8 cellular contexts compared by ENCODE assay signal in genomic region chr5:73565969-73566547, GRCh38. TPM values are rescaled to one million over a fixed set of nuclear protein-coding genes. Genes with fewer than 3 reads are reported as not detected.
DNase-seq lines count a peak whose midpoint lies in the region; ATAC-seq and TF ChIP-seq lines count a peak whose summit lies in the region.

No MANE protein-coding gene starts in this region.

- no peak for DNase-seq in dorsolateral prefrontal cortex
- DNase-seq in neuronal stem cell (ENCODE audit: low spot score) = no peak
- DNase-seq in inferior parietal cortex (ENCODE audit: extremely low spot score) = no peak
- DNase-seq in NCI-H1092 treated with DMSO at 0.1 percent for 48 hours (lab: John Stamatoyannopoulos, UW) = no peak

- no peak for TF ChIP-seq CTCF in dorsolateral prefrontal cortex (IDR thresholded peaks at IDR 0.05 in 54 of 56, conservative IDR thresholded peaks at IDR 0.05 in 2 of 56; ENCODE audit: low read depth in 1 of 56, partially characterized antibody in 56 of 56)

- peak overlapping the region; percentile 76 for H3K23ac ChIP-seq in neuronal stem cell (ENCODE audit: low read depth, low read length, poor library complexity)

- no peak overlapping the region for H2AK5ac ChIP-seq in neuronal stem cell (ENCODE audit: low read depth, low read length)

- peak overlapping the region; percentile 63 to 99 (median 92) for H3K4me3 ChIP-seq in dorsolateral prefrontal cortex
- peak overlapping the region; percentile 64 to 89 for H3K4me3 ChIP-seq in neuronal stem cell (ENCODE audit: low read length in 2 of 2)

- H3K27me3 ChIP-seq in dorsolateral prefrontal cortex (no peaks in the 10 kb centered on the region), neuronal stem cell (ENCODE audit: control insufficient read depth in 3 of 3, insufficient read depth in 3 of 3, low read depth in 1 of 3, low read length in 3 of 3) (no peaks in the 10 kb centered on the region)

- ATAC-seq in GM19023 (IDR thresholded peaks at IDR 0.05; ENCODE audit: unreplicated experiment) (peak; percentile 37), HG02759 (IDR thresholded peaks at IDR 0.05; ENCODE audit: unreplicated experiment) (no peak), GM19324 (IDR thresholded peaks at IDR 0.05; ENCODE audit: low FRiP score, unreplicated experiment) (no peak)

- intact Hi-C loops in dorsolateral prefrontal cortex (cut with DNase I) = loop anchor here in 1 of 2 donors (10.0 kb wide), 1 partner anchor 1199 kb away; the partner anchor contains the start of genes GFM2 and NSA2

- no peak overlapping the region for H3K14ac ChIP-seq in neuronal stem cell (ENCODE audit: low read length)

- H3K4me1 ChIP-seq in neuronal stem cell (ENCODE audit: control insufficient read depth in 2 of 2, insufficient read depth in 1 of 2, low read depth in 1 of 2, low read length in 2 of 2) = peaks cover 2 to 7% of the 10 kb centered on the region in 2 donors

- no peak overlapping the region for H2BK15ac ChIP-seq in neuronal stem cell (ENCODE audit: low read length)

- peak overlapping the region; percentile 64 for H3K9ac ChIP-seq in neuronal stem cell (ENCODE audit: low read depth, low read length, poor library complexity)

- no peak overlapping the region for H2BK120ac ChIP-seq in neuronal stem cell (ENCODE audit: low read depth, low read length)

- H2BK5ac ChIP-seq in neuronal stem cell (ENCODE audit: low read length) = no peak overlapping the region

- no peaks in the 10 kb centered on the region for H3K9me3 ChIP-seq in KOPT-K1 (ENCODE audit: insufficient read depth, low read length, poor library complexity, severe bottlenecking)
- H3K9me3 ChIP-seq in neuronal stem cell (replicated peaks in 1 of 2; ENCODE audit: control insufficient read depth in 2 of 2, insufficient read depth in 1 of 2, low read depth in 1 of 2, low read length in 2 of 2) = no peaks in the 10 kb centered on the region

- H3K36me3 ChIP-seq in KOPT-K1 (ENCODE audit: insufficient read depth, low read length) (peaks cover 36% of the 10 kb centered on the region), neuronal stem cell (replicated peaks in 1 of 2; ENCODE audit: control insufficient read depth in 2 of 2, insufficient read depth in 2 of 2, low read length in 2 of 2) (peaks cover 6 to 53% of the 10 kb centered on the region in 2 donors)

- H3K79me1 ChIP-seq in neuronal stem cell (ENCODE audit: low read depth, low read length) = no peaks in the 10 kb centered on the region

- H2AFZ ChIP-seq in neuronal stem cell (ENCODE audit: low read length) = peak overlapping the region; percentile 84

- no CpG with 5 or more reads among the region's 8 CpGs for WGBS in neuronal stem cell (ENCODE audit: extremely low coverage in 2 of 2, insufficient read length in 2 of 2, insufficient replicate concordance in 1 of 2), 2 donors

- H3K27ac ChIP-seq in KOPT-K1 (ENCODE audit: low read depth, low read length, poor library complexity, severe bottlenecking) = peak overlapping the region; percentile 76
- peak overlapping the region in 54 of 59 donors; percentile 13 to 98 (median 91) for H3K27ac ChIP-seq in dorsolateral prefrontal cortex
- no peak overlapping the region for H3K27ac ChIP-seq in neuronal stem cell (replicated peaks; ENCODE audit: low read length)

- H3K4ac ChIP-seq in neuronal stem cell (ENCODE audit: low read length) = no peak overlapping the region

- no peak overlapping the region for H4K91ac ChIP-seq in neuronal stem cell (ENCODE audit: low read depth, low read length, poor library complexity)

- H4K8ac ChIP-seq in neuronal stem cell (ENCODE audit: low read depth, low read length) = no peak overlapping the region

- peak overlapping the region; percentile 69 for H3K4me2 ChIP-seq in neuronal stem cell (ENCODE audit: insufficient read depth, low read length, poor library complexity, severe bottlenecking)

- H3K18ac ChIP-seq in neuronal stem cell (ENCODE audit: low read length) = no peak overlapping the region

- no peak overlapping the region for H2BK12ac ChIP-seq in neuronal stem cell (ENCODE audit: low read length)

RNA-seq across cellular contexts. Expression of gene UTP15, which starts 0.5 kb away (rescaled TPM):
- 10 to 100 TPM; 11.8 to 28.0 (median 18.2) TPM for total RNA-seq in dorsolateral prefrontal cortex
- polyA plus RNA-seq in neuronal stem cell (2013, experiment 1 of 2) = 10.4 TPM
- 10.0 TPM for polyA plus RNA-seq in neuronal stem cell (2013, experiment 2 of 2)

RNA-seq across cellular contexts. Expression of gene ANKRA2, which starts 0.6 kb away (rescaled TPM):
- 10 to 100 TPM; 11.5 to 36.8 (median 22.4) TPM for total RNA-seq in dorsolateral prefrontal cortex
- 28.0 TPM for polyA plus RNA-seq in neuronal stem cell (2013, experiment 1 of 2)
- 30.7 TPM for polyA plus RNA-seq in neuronal stem cell (2013, experiment 2 of 2)

RNA-seq across cellular contexts. Expression of gene ARHGEF28, which starts 59.9 kb away (rescaled TPM):
- total RNA-seq in dorsolateral prefrontal cortex = 10 to 100 TPM in 117 of 120 experiments, 1 to 10 TPM in 3; 8.0 to 28.4 (median 18.0) TPM
- 0.26 TPM for polyA plus RNA-seq in neuronal stem cell (2013, experiment 1 of 2)
- polyA plus RNA-seq in neuronal stem cell (2013, experiment 2 of 2) = 0.22 TPM
